ENCODE assay signal across 16 cellular contexts in the genomic region with DNA sequence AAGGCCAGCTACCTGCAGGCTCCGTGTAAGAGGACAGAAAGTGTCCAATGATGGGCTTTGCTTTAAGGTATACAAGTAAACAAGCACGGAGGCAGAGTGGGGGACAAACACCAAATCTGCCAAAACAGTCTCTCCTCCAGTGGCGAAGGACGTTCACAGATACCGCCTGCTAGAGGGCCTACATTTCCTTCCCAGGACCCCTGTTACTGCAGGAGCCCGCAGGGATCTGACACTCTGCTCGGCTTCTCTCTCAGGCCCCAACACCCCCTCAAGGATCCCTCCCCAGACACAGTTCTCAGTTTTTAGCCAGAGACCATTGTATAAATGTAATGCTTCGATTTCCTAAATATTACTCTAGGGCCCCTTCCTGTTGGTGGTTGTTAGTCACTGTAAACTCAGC. TPM values are rescaled to one million over a fixed set of nuclear protein-coding genes. Genes with fewer than 3 reads are reported as not detected.
DNase-seq lines count a peak whose midpoint lies in the region; FAIRE-seq and TF ChIP-seq lines count a peak whose summit lies in the region.
"Had no signal": no experiment of that assay in that cellular context is flagged by ENCODE, and none has a peak within 500 bp of the region (broad histone marks: within the 10 kb centered on the region; RNA-seq: fewer than 3 reads in every experiment).

No MANE protein-coding gene starts in this region.

- TF ChIP-seq CTCF in H9 (conservative IDR thresholded peaks at IDR 0.05) (no peak), H1 (IDR thresholded peaks at IDR 0.05; ENCODE audit: control extremely low read depth in 1 of 3, insufficient read depth in 1 of 3, low read depth in 1 of 3, low read length in 3 of 3) (no peak), progenitor cell of endocrine pancreas (IDR thresholded peaks at IDR 0.05; ENCODE audit: unreplicated experiment) (no peak)

- H3K9ac ChIP-seq in H9 (ENCODE audit: extremely low read depth, insufficient read length, low read length) = no peak overlapping the region
- H3K9ac ChIP-seq in H1 (replicated peaks in 1 of 4; ENCODE audit: extremely low read depth in 1 of 4, low read depth in 3 of 4, low read length in 3 of 4) = peak overlapping the region in 1 of 4 experiments; percentile 10; a peak in 1 of 7 replicates
- no peak overlapping the region for H3K9ac ChIP-seq in mesenchymal stem cell (ENCODE audit: low read length)
- H3K9ac ChIP-seq: BLaER1 had no signal

- H3K27ac ChIP-seq in H9 (ENCODE audit: insufficient read length, low read depth, low read length) = no peak overlapping the region
- H3K27ac ChIP-seq in H1 (ENCODE audit: low read depth, low read length) = peak overlapping the region; percentile 31; the same call in 1 of the 2 replicates
- no peak overlapping the region for H3K27ac ChIP-seq in mesenchymal stem cell (ENCODE audit: low read length, poor library complexity, severe bottlenecking)
- H3K27ac ChIP-seq: BLaER1 had no signal

- H2AFZ ChIP-seq in H9 (ENCODE audit: low read length) = no peak overlapping the region
- H2AFZ ChIP-seq in H1 (ENCODE audit: low read length) = no peak overlapping the region
- no peak overlapping the region for H2AFZ ChIP-seq in mesenchymal stem cell (ENCODE audit: low read depth, low read length)

- H3K4me2 ChIP-seq in H9 (ENCODE audit: insufficient read depth, insufficient read length, low read length) = no peak overlapping the region
- H3K4me2 ChIP-seq in H1 (ENCODE audit: insufficient read depth in 1 of 2, low read depth in 2 of 2, low read length in 2 of 2) = no peak overlapping the region
- H3K4me2 ChIP-seq in mesenchymal stem cell (ENCODE audit: low read length, poor library complexity, severe bottlenecking) = no peak overlapping the region
- H3K4me2 ChIP-seq: BLaER1 had no signal

- H3K14ac ChIP-seq in H9 (ENCODE audit: insufficient read depth, low read length) (no peak overlapping the region), H1 (ENCODE audit: insufficient read length) (no peak overlapping the region), mesenchymal stem cell (ENCODE audit: low read length in 2 of 2) (no peak overlapping the region)

- POLR2A ChIA-PET in H1 (lab: Charles Lee; ENCODE audit: partially characterized antibody) = no interaction called here

- H3K4me3 Mint-ChIP-seq in H9 (no peak overlapping the region), progenitor cell of endocrine pancreas (ENCODE audit: low read depth) (no peak overlapping the region)
- H3K4me3 Mint-ChIP-seq: CD8-positive, alpha-beta memory T cell had no signal

- TF ChIP-seq RAD21 in H1 (IDR thresholded peaks at IDR 0.05 in 1 of 2, conservative IDR thresholded peaks at IDR 0.05 in 1 of 2; ENCODE audit: low read depth in 2 of 2, low read length in 2 of 2) = no peak

- H2BK12ac ChIP-seq in H9 (ENCODE audit: insufficient read length, low read depth, low read length) (no peak overlapping the region), H1 (ENCODE audit: low read depth, low read length) (no peak overlapping the region), mesenchymal stem cell (ENCODE audit: low read length in 2 of 2) (no peak overlapping the region)

- H3K18ac ChIP-seq in H9 (ENCODE audit: insufficient read length, low read depth, low read length) (no peak overlapping the region), H1 (ENCODE audit: extremely low read depth, low read length) (no peak overlapping the region; the same call in 1 of the 2 replicates), mesenchymal stem cell (ENCODE audit: low read depth in 1 of 2, low read length in 2 of 2) (no peak overlapping the region)

- H3K56ac ChIP-seq in H9 (ENCODE audit: insufficient read length, low read depth, low read length) (no peak overlapping the region), H1 (replicated peaks; ENCODE audit: insufficient read length, low read depth, low read length) (no peak overlapping the region)

- no peak for TF ChIP-seq POLR2A in H1 (IDR thresholded peaks at IDR 0.05; ENCODE audit: control extremely low read depth in 1 of 2, low read depth in 2 of 2, low read length in 2 of 2)

- H3K9me3 ChIP-seq in H9 (ENCODE audit: control insufficient read depth, low read depth, low read length) (no peaks in the 10 kb centered on the region), H1 (ENCODE audit: insufficient read depth in 2 of 2, low read depth in 1 of 2, low read length in 1 of 2) (no peaks in the 10 kb centered on the region), mesenchymal stem cell (ENCODE audit: control insufficient read depth, low read length) (no peaks in the 10 kb centered on the region)
- H3K9me3 ChIP-seq: BLaER1, Caco-2 had no signal

- H2BK20ac ChIP-seq in H9 (ENCODE audit: low read depth, low read length, poor library complexity, severe bottlenecking) = no peak overlapping the region
- H2BK20ac ChIP-seq in H1 (ENCODE audit: low read length) = no peak overlapping the region

- peak overlapping the region in 2 of 3 experiments; percentile 59 to 93; a peak in 5 of 7 replicates for H3K27ac Mint-ChIP-seq in H9
- peak overlapping the region; percentile 75 for H3K27ac Mint-ChIP-seq in progenitor cell of endocrine pancreas

- H3K4me1 ChIP-seq in H9 (ENCODE audit: insufficient read depth, low read length) (peaks cover 3% of the 10 kb centered on the region; the same call in 1 of the 2 replicates), H1 (replicated peaks in 1 of 4; ENCODE audit: control insufficient read depth in 3 of 4, insufficient read depth in 4 of 4, low read length in 3 of 4) (peaks cover 1 to 9% (median 8%) of the 10 kb centered on the region in 4 experiments; a peak in 5 of 7 replicates), mesenchymal stem cell (ENCODE audit: control insufficient read depth, insufficient read depth, low read depth, low read length) (peaks cover 5% of the 10 kb centered on the region)
- H3K4me1 ChIP-seq: BLaER1 had no signal

- H3K27me3 ChIP-seq in H9 (ENCODE audit: insufficient read depth, low read length) = no peaks in the 10 kb centered on the region
- no peaks in the 10 kb centered on the region for H3K27me3 ChIP-seq in H1 (replicated peaks in 1 of 4; ENCODE audit: control insufficient read depth in 3 of 4, extremely low read depth in 1 of 4, insufficient read depth in 3 of 4, low read length in 3 of 4)
- H3K27me3 ChIP-seq in mesenchymal stem cell (ENCODE audit: control insufficient read depth in 1 of 2, insufficient read depth in 1 of 2, low read length in 2 of 2) = no peaks in the 10 kb centered on the region
- H3K27me3 ChIP-seq: BLaER1 had no signal

- no peak overlapping the region for H4K8ac ChIP-seq in H9 (replicated peaks; ENCODE audit: insufficient read length, low read depth, low read length)
- no peak overlapping the region for H4K8ac ChIP-seq in H1 (ENCODE audit: extremely low read depth, insufficient read depth, low read length)
- no peak overlapping the region for H4K8ac ChIP-seq in mesenchymal stem cell (ENCODE audit: low read length)

- H3K36me3 Mint-ChIP-seq in H9 (ENCODE audit: insufficient read depth in 1 of 3, low read depth in 3 of 3) (peaks cover 0 to 3% (median 0%) of the 10 kb centered on the region in 3 experiments; a peak in 2 of 7 replicates), progenitor cell of endocrine pancreas (ENCODE audit: insufficient read depth) (peaks cover 12% of the 10 kb centered on the region)

- no peak overlapping the region for H3K4me3 ChIP-seq in H1 (ENCODE audit: extremely low read depth in 1 of 4, insufficient read depth in 2 of 4, low read depth in 3 of 4, low read length in 4 of 4)
- H3K4me3 ChIP-seq in mesenchymal stem cell (ENCODE audit: insufficient read depth in 1 of 2, low read depth in 1 of 2, low read length in 2 of 2) = no peak overlapping the region
- H3K4me3 ChIP-seq: BLaER1 had no signal

- DNase-seq in H9 = no peak
- DNase-seq in H1 (ENCODE audit: low read depth in 1 of 2, low spot score in 2 of 2) = no peak
- DNase-seq in mesenchymal stem cell = no peak
- DNase-seq in progenitor cell of endocrine pancreas (ENCODE audit: low spot score, unreplicated experiment) = no peak
- DNase-seq in GM19238 (ENCODE audit: insufficient read length, low spot score) = no peak
- no peak for DNase-seq in midbrain (lab: John Stamatoyannopoulos, UW)
- DNase-seq in NCI-H2029 (lab: John Stamatoyannopoulos, UW) = no peak
- DNase-seq: 8988T; AML-193; Caco-2; CD8-positive, alpha-beta memory T cell; DND-41; GDM1 had no signal

- H3K23me2 ChIP-seq in H9 (ENCODE audit: insufficient read length, low read depth, low read length, poor library complexity, severe bottlenecking) (no peaks in the 10 kb centered on the region), H1 (ENCODE audit: low read depth, low read length) (no peaks in the 10 kb centered on the region)

- no peak for FAIRE-seq in H1 (lab: Jason Lieb, UNC)
- FAIRE-seq: GM12892, H54 had no signal

- TF ChIP-seq EP300 in H1 (IDR thresholded peaks at IDR 0.05; ENCODE audit: borderline replicate concordance in 1 of 2, low read depth in 2 of 2, low read length in 2 of 2) = no peak

- H3K36me3 ChIP-seq in H1 (ENCODE audit: control insufficient read depth in 2 of 4, insufficient read depth in 4 of 4, low read length in 3 of 4) = no peaks in the 10 kb centered on the region
- peaks cover 0 to 9% of the 10 kb centered on the region in 2 experiments for H3K36me3 ChIP-seq in mesenchymal stem cell (ENCODE audit: control insufficient read depth in 1 of 2, insufficient read depth in 2 of 2, low read depth in 1 of 2, low read length in 2 of 2)
- H3K36me3 ChIP-seq: BLaER1 had no signal

- CTCF ChIA-PET in H1 (lab: Charles Lee; ENCODE audit: partially characterized antibody) = interaction anchor here (0.8 to 1.1 kb wide), 2 partner anchors 55 to 114 kb away, joined by 3 read pairs; no protein-coding TSS in a partner anchor

- H4K91ac ChIP-seq in H9 (ENCODE audit: insufficient read length, low read depth, low read length) (no peak overlapping the region), H1 (replicated peaks; ENCODE audit: insufficient read length, low read length) (no peak overlapping the region), mesenchymal stem cell (ENCODE audit: low read length) (no peak overlapping the region)

- H3K79me2 ChIP-seq in H9 (ENCODE audit: insufficient read depth, low read length) = no peaks in the 10 kb centered on the region
- H3K79me2 ChIP-seq in H1 (ENCODE audit: control insufficient read depth in 1 of 2, insufficient read depth in 2 of 2, low read length in 2 of 2) = no peaks in the 10 kb centered on the region

- H2AK5ac ChIP-seq in H9 (ENCODE audit: insufficient read length, low read length) = no peak overlapping the region
- no peak overlapping the region for H2AK5ac ChIP-seq in H1 (ENCODE audit: low read depth, low read length)
- peak overlapping the region; percentile 27 for H2AK5ac ChIP-seq in mesenchymal stem cell (ENCODE audit: low read length, severe bottlenecking)

- no peak overlapping the region for H3T11ph ChIP-seq in H9 (ENCODE audit: low read length)

- H2BK120ac ChIP-seq in H9 (ENCODE audit: low read depth, low read length, poor library complexity, severe bottlenecking) (no peak overlapping the region), H1 (replicated peaks; ENCODE audit: low read depth, low read length) (no peak overlapping the region), mesenchymal stem cell (ENCODE audit: low read depth, low read length) (no peak overlapping the region)

- H2BK5ac ChIP-seq in H9 (ENCODE audit: insufficient read length, low read length) (no peak overlapping the region), H1 (ENCODE audit: low read depth, low read length) (0 out of 2 replicates have a peak overlapping the region, but pooled peaks have one; percentile 66), mesenchymal stem cell (ENCODE audit: low read depth, low read length, poor library complexity, severe bottlenecking) (no peak overlapping the region)

- H3K4me1 Mint-ChIP-seq in H9 (peaks cover 26 to 35% of the 10 kb centered on the region in 2 experiments), progenitor cell of endocrine pancreas (ENCODE audit: low read depth) (peaks cover 18% of the 10 kb centered on the region)

- H3K9me3 Mint-ChIP-seq in H9 (no peaks in the 10 kb centered on the region), progenitor cell of endocrine pancreas (ENCODE audit: low read depth) (peaks cover 3% of the 10 kb centered on the region)

- no peak overlapping the region for H3K23ac ChIP-seq in H9 (ENCODE audit: insufficient read length, low read depth, low read length)
- H3K23ac ChIP-seq in H1 (ENCODE audit: insufficient read length) = no peak overlapping the region
- no peak overlapping the region for H3K23ac ChIP-seq in mesenchymal stem cell (ENCODE audit: low read length in 2 of 2)

- H3K4ac ChIP-seq in H9 (ENCODE audit: low read depth, low read length) (no peak overlapping the region), H1 (replicated peaks; ENCODE audit: insufficient read length, low read depth, low read length) (no peak overlapping the region), mesenchymal stem cell (ENCODE audit: low read depth in 1 of 2, low read length in 2 of 2) (no peak overlapping the region)

- H4K20me1 ChIP-seq in H9 (ENCODE audit: control insufficient read depth, insufficient read depth, insufficient read length) (no peaks in the 10 kb centered on the region), H1 (replicated peaks in 1 of 2; ENCODE audit: control insufficient read depth in 1 of 2, insufficient read depth in 2 of 2, low read length in 2 of 2) (peaks cover 0 to 2% of the 10 kb centered on the region in 2 experiments)
- H4K20me1 ChIP-seq: BLaER1 had no signal

- H4K5ac ChIP-seq in H9 (ENCODE audit: insufficient read length, low read depth, low read length) (no peak overlapping the region), H1 (ENCODE audit: insufficient read length, low read depth, low read length) (peak overlapping the region; percentile 13)

- H2BK15ac ChIP-seq in H9 (ENCODE audit: low read depth, low read length) = no peak overlapping the region
- no peak overlapping the region for H2BK15ac ChIP-seq in H1 (ENCODE audit: low read length)
- H2BK15ac ChIP-seq in mesenchymal stem cell (ENCODE audit: low read depth, poor library complexity, severe bottlenecking) = no peak overlapping the region

- WGBS in H9 (ENCODE audit: extremely low coverage, insufficient read length, low lambda C conversion rate) = no CpG with 5 or more reads among the region's 8 CpGs
- 75% methylated on average over 8 of the region's 8 CpGs; no CpG with 5 or more reads in 1 of the 2 experiments for WGBS in H1 (ENCODE audit: extremely low coverage in 1 of 2, insufficient coverage in 1 of 2, insufficient read length in 1 of 2, insufficient replicate concordance in 2 of 2, low coverage in 1 of 2, low lambda C conversion rate in 2 of 2, missing lambda C conversion rate in 1 of 2), 2 experiments
- WGBS in mesenchymal stem cell = 87% methylated on average over 7 of the region's 8 CpGs

- no peaks in the 10 kb centered on the region for H3K79me1 ChIP-seq in H9 (ENCODE audit: insufficient read depth, low read depth, low read length, poor library complexity, severe bottlenecking)
- H3K79me1 ChIP-seq in H1 (ENCODE audit: low read depth, low read length) = no peaks in the 10 kb centered on the region
- peaks cover 19% of the 10 kb centered on the region for H3K79me1 ChIP-seq in mesenchymal stem cell (replicated peaks; ENCODE audit: low read length, poor library complexity, severe bottlenecking)

- no peaks in the 10 kb centered on the region for H3K27me3 Mint-ChIP-seq in H9 (ENCODE audit: low read depth)
- no peaks in the 10 kb centered on the region for H3K27me3 Mint-ChIP-seq in progenitor cell of endocrine pancreas

RNA-seq across cellular contexts. Expression of gene VGLL4, which starts 46.0 kb away (rescaled TPM):
- 42.1 and 44.6 TPM in 2 replicates for total RNA-seq in H9 (2021)
- 41.9 and 45.1 TPM in 2 replicates for total RNA-seq in H1 (2021; fragmentation: NEBNext Ultra II Directional; extraction: Animal tissue kit (Norgen Biotek cat#: 25700))
- 50.0 and 61.4 TPM in 2 replicates for polyA plus RNA-seq in H1 (2011; rRNA removed)
- polyA plus RNA-seq in H1 (2011; cell fraction: cytosol; rRNA removed) = 36.8 TPM
- 47.2 TPM for polyA plus RNA-seq in H1 (2011; cell fraction: nucleus; rRNA removed)
- polyA plus RNA-seq in H1 (2012, experiment 1 of 2) = 25.0 to 30.9 TPM (median 26.7 TPM) in 4 replicates
- polyA plus RNA-seq in H1 (2012, experiment 2 of 2) = 28.4 TPM
- 33.7 TPM for polyA plus RNA-seq in H1 (2013, experiment 1 of 2)
- polyA plus RNA-seq in H1 (2013, experiment 2 of 2) = 33.3 TPM
- 23.2 and 35.7 TPM in 2 replicates for polyA minus RNA-seq in H1 (2011; rRNA and poly(A)+ RNA removed)
- polyA minus RNA-seq in H1 (2011; cell fraction: cytosol; rRNA and poly(A)+ RNA removed) = 23.8 TPM
- polyA minus RNA-seq in H1 (2011; cell fraction: nucleus; rRNA and poly(A)+ RNA removed) = 46.4 TPM
- polyA plus RNA-seq in mesenchymal stem cell (2013, experiment 1 of 2) = 73.9 TPM
- polyA plus RNA-seq in mesenchymal stem cell (2013, experiment 2 of 2) = 71.8 TPM
- 93.2 and 93.4 TPM in 2 replicates for total RNA-seq in progenitor cell of endocrine pancreas
